In genomic region chr19:58556633-58557252, GRCh38 we compare ENCODE assay signal across 1 cellular context.
TF ChIP-seq lines count a peak whose summit lies in the region.

No MANE protein-coding gene starts in this region.

TF ChIP-seq in HEK293, 187 proteins besides CTCF, POLR2A, EP300 and RAD21 (continued from another document):
- TF ChIP-seq, protein P1, sequence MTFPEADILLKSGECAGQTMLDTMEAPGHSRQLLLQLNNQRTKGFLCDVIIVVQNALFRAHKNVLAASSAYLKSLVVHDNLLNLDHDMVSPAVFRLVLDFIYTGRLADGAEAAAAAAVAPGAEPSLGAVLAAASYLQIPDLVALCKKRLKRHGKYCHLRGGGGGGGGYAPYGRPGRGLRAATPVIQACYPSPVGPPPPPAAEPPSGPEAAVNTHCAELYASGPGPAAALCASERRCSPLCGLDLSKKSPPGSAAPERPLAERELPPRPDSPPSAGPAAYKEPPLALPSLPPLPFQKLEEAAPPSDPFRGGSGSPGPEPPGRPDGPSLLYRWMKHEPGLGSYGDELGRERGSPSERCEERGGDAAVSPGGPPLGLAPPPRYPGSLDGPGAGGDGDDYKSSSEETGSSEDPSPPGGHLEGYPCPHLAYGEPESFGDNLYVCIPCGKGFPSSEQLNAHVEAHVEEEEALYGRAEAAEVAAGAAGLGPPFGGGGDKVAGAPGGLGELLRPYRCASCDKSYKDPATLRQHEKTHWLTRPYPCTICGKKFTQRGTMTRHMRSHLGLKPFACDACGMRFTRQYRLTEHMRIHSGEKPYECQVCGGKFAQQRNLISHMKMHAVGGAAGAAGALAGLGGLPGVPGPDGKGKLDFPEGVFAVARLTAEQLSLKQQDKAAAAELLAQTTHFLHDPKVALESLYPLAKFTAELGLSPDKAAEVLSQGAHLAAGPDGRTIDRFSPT (tag by site-specific recombination; IDR thresholded peaks at IDR 0.05), result 0 out of 2 replicates have a peak, but pooled peaks have one; percentile 53
- TF ChIP-seq, protein P2, sequence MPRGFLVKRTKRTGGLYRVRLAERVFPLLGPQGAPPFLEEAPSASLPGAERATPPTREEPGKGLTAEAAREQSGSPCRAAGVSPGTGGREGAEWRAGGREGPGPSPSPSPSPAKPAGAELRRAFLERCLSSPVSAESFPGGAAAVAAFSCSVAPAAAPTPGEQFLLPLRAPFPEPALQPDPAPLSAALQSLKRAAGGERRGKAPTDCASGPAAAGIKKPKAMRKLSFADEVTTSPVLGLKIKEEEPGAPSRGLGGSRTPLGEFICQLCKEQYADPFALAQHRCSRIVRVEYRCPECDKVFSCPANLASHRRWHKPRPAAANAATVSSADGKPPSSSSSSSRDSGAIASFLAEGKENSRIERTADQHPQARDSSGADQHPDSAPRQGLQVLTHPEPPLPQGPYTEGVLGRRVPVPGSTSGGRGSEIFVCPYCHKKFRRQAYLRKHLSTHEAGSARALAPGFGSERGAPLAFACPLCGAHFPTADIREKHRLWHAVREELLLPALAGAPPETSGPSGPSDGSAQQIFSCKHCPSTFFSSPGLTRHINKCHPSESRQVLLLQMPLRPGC (tag by site-specific recombination; IDR thresholded peaks at IDR 0.05), result no peak
